Comparison of ENCODE assay signal across 9 cellular contexts in the genomic region with DNA sequence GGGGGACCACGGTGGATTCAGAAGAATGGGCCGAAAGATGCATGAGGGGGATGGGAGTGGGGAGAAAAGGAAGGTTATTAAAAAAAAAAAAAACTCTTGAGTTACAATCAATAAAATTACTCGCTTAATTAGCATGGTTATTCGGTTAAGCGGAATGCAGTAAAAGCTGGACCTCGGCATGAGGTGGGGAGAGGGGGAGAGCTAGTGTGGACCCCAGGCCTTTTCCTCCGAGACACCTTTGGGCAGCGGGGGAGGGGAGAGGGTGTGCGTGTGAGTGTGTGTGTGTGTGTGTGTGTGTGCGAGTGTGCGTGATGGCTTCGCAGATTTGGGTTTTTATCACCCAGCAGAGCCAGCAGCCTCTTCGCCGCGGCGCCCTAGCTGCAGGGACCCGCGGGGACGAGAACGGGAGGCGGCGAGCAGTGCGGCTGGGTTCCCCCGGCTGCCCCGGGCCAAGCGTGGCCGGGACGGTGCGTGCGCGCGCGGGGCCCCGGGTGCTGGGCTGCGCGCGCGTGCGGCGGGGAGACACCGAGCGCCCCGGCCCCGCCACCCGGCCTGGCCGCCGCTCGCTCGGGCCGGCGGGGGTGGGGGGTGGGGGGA. TPM values are rescaled to one million over a fixed set of nuclear protein-coding genes. Genes with fewer than 3 reads are reported as not detected.
DNase-seq lines count a peak whose midpoint lies in the region; ATAC-seq and TF ChIP-seq lines count a peak whose summit lies in the region.
"Had no signal": no experiment of that assay in that cellular context is flagged by ENCODE, and none has a peak within 500 bp of the region (broad histone marks: within the 10 kb centered on the region; RNA-seq: fewer than 3 reads in every experiment).

No MANE protein-coding gene starts in this region.

- no peaks in the 10 kb centered on the region for H3K9me3 Mint-ChIP-seq in activated CD8-positive, alpha-beta T cell treated with anti-CD3 and anti-CD28 coated beads for 36 hours
- H3K9me3 Mint-ChIP-seq in stimulated activated naive CD8-positive, alpha-beta T cell treated with anti-CD3 and anti-CD28 coated beads, Interleukin-15, amount 100 ng/mL, for 72 hours: no peaks in the 10 kb centered on the region

- intact Hi-C loops in activated CD8-positive, alpha-beta T cell treated with anti-CD3 and anti-CD28 coated beads for 36 hours (cut with micrococcal nuclease): no loop called here

- POLR2A ChIA-PET in activated CD8-positive, alpha-beta T cell treated with anti-CD3 and anti-CD28 coated beads for 36 hours (lab: Charles Lee): interaction anchor here (1.0 kb wide), 1 partner anchor 86 kb away, joined by 3 read pairs; no protein-coding TSS in a partner anchor

- H3K36me3 Mint-ChIP-seq in activated CD8-positive, alpha-beta T cell treated with anti-CD3 and anti-CD28 coated beads for 36 hours (ENCODE audit: low read depth): no peaks in the 10 kb centered on the region

- no peak overlapping the region for H3K27ac Mint-ChIP-seq in activated CD8-positive, alpha-beta T cell treated with anti-CD3 and anti-CD28 coated beads for 36 hours
- H3K27ac Mint-ChIP-seq in stimulated activated naive CD8-positive, alpha-beta T cell treated with anti-CD3 and anti-CD28 coated beads, Interleukin-15, amount 100 ng/mL, for 72 hours: peak overlapping the region; percentile 60 to 76

- H3K9me3 ChIP-seq in iPS-18a (ENCODE audit: control insufficient read depth, low read depth, low read length): no peaks in the 10 kb centered on the region

- in situ Hi-C loops in GM13976 (cut with MboI; ENCODE audit: low sequenced_read_pairs, unreplicated experiment): no loop called here

- H3K4me3 Mint-ChIP-seq in activated CD8-positive, alpha-beta T cell treated with anti-CD3 and anti-CD28 coated beads for 36 hours: peak overlapping the region; percentile 61
- H3K4me3 Mint-ChIP-seq in stimulated activated naive CD8-positive, alpha-beta T cell treated with anti-CD3 and anti-CD28 coated beads, Interleukin-15, amount 100 ng/mL, for 72 hours: peak overlapping the region; percentile 89 to 95

- no peaks in the 10 kb centered on the region for H3K36me3 ChIP-seq in iPS-18a (ENCODE audit: control insufficient read depth, low read depth, low read length)

- peak overlapping the region; percentile 84 for H3K9ac ChIP-seq in iPS-18a (ENCODE audit: low read length)

- TF ChIP-seq CTCF in activated CD8-positive, alpha-beta T cell treated with anti-CD3 and anti-CD28 coated beads for 36 hours (IDR thresholded peaks at IDR 0.05): no peak
- no peak for TF ChIP-seq CTCF in GM13976 (IDR thresholded peaks at IDR 0.05; ENCODE audit: borderline replicate concordance, control extremely low read depth, extremely low read depth, insufficient read depth, missing control alignments)

- H3K4me1 Mint-ChIP-seq in activated CD8-positive, alpha-beta T cell treated with anti-CD3 and anti-CD28 coated beads for 36 hours (ENCODE audit: low read depth): peaks cover 28% of the 10 kb centered on the region
- H3K4me1 Mint-ChIP-seq in stimulated activated naive CD8-positive, alpha-beta T cell treated with anti-CD3 and anti-CD28 coated beads, Interleukin-15, amount 100 ng/mL, for 72 hours: peaks cover 52% of the 10 kb centered on the region

- no peak overlapping the region for H3K27ac ChIP-seq in iPS-18a (ENCODE audit: low read length)

- CTCF ChIA-PET in activated CD8-positive, alpha-beta T cell treated with anti-CD3 and anti-CD28 coated beads for 36 hours (lab: Charles Lee): interaction anchor here (6.2 kb wide), 1 partner anchor 85 kb away, joined by 29 read pairs; no protein-coding TSS in a partner anchor

- peaks cover 79% of the 10 kb centered on the region for H3K27me3 ChIP-seq in iPS-18a (ENCODE audit: control insufficient read depth, insufficient read depth, low read length)

- H3K4me1 ChIP-seq in iPS-18a (ENCODE audit: control insufficient read depth, low read depth, low read length): peaks cover 49% of the 10 kb centered on the region

- H3K27me3 Mint-ChIP-seq in activated CD8-positive, alpha-beta T cell treated with anti-CD3 and anti-CD28 coated beads for 36 hours: peaks cover 60% of the 10 kb centered on the region
- peaks cover 87% of the 10 kb centered on the region for H3K27me3 Mint-ChIP-seq in stimulated activated naive CD8-positive, alpha-beta T cell treated with anti-CD3 and anti-CD28 coated beads, Interleukin-15, amount 100 ng/mL, for 72 hours

- H3K4me3 ChIP-seq in iPS-18a (ENCODE audit: low read length): peak overlapping the region; percentile 65

- no peak for ATAC-seq in activated CD8-positive, alpha-beta T cell treated with anti-CD3 and anti-CD28 coated beads for 36 hours
- ATAC-seq in stimulated activated naive CD8-positive, alpha-beta T cell treated with anti-CD3 and anti-CD28 coated beads, Interleukin-15, amount 100 ng/mL, for 72 hours: no peak

- DNase-seq in DMS 273 (lab: John Stamatoyannopoulos, UW; ENCODE audit: unreplicated experiment) (peak; percentile 57), DMS 273 treated with DMSO at 0.1 percent for 48 hours (lab: John Stamatoyannopoulos, UW) (no peak), germinal center (ENCODE audit: low spot score) (no peak), GOT3 (lab: John Stamatoyannopoulos, UW) (no peak), GM13976 (ENCODE audit: low spot score) (no peak)
- DNase-seq in activated CD8-positive, alpha-beta T cell treated with anti-CD3 and anti-CD28 coated beads for 36 hours: no peak
- DNase-seq in stimulated activated naive CD8-positive, alpha-beta T cell treated with anti-CD3 and anti-CD28 coated beads, Interleukin-15, amount 100 ng/mL, for 72 hours: no peak

RNA-seq across cellular contexts. Expression of a gene that starts 3.7 kb away (rescaled TPM):
- under 1 TPM; 0.40 to 0.65 TPM for total RNA-seq in activated CD8-positive, alpha-beta T cell treated with anti-CD3 and anti-CD28 coated beads for 36 hours
- total RNA-seq: activated CD8-positive, alpha-beta memory T cell treated with anti-CD3 and anti-CD28 coated beads for 36 hours had no signal
